Comparison of ENCODE assay signal across 8 cellular contexts in the genomic region with DNA sequence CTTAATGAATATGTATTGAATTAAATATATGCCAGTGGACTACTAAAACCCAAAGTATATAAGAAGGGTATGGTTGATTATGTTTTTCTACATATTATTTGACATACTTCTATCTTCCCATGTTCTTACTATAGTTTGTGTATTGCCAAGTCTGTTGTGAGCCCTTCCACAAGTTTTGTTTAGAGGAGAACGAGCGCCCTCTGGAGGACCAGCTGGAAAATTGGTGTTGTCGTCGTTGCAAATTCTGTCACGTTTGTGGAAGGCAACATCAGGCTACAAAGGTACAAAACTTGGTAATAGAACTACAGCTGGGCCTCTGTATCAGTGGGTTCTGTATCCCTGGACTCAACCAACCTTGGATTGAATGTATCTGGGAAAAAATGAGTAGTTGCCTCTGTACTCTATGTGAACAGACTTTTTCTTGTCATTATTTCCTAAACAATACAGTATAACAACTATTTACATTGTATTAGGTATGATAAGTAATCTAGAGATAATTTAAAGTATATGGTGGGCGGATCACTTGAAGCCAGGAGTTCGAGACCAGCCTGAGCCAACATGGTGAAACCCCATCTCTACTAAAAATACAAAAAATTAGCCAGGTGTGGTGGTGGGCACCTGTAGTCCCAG. TPM values are rescaled to one million over a fixed set of nuclear protein-coding genes. Genes with fewer than 3 reads are reported as not detected.
DNase-seq lines count a peak whose midpoint lies in the region; ATAC-seq and TF ChIP-seq lines count a peak whose summit lies in the region.

No MANE protein-coding gene starts in this region.

- peak; percentile 80 for TF ChIP-seq RAD21 in Ishikawa (IDR thresholded peaks at IDR 0.05; ENCODE audit: low read depth)

- no peak for ATAC-seq in natural killer cell treated with Interleukin-12 subunit alpha and Interleukin-12 subunit beta and Interleukin-15 and Interleukin-18, amount 100 ng/mL, for 72 hours
- ATAC-seq in GM18861 (IDR thresholded peaks at IDR 0.05; ENCODE audit: unreplicated experiment), result no peak

- H3K36me3 Mint-ChIP-seq in natural killer cell treated with Interleukin-12 subunit alpha and Interleukin-12 subunit beta and Interleukin-15 and Interleukin-18, amount 100 ng/mL, for 72 hours, result peaks cover 31% of the 10 kb centered on the region

- H3K27me3 ChIP-seq in OCI-LY3 (ENCODE audit: low read depth, low read length), result no peaks in the 10 kb centered on the region

- DNase-seq in COLO668 (lab: John Stamatoyannopoulos, UW; ENCODE audit: unreplicated experiment) (peak; percentile 60), activated T-cell treated with anti-CD3 and anti-CD28 coated beads for 24 hours (ENCODE audit: low read depth) (peak; percentile 69), epithelial cell of proximal tubule (ENCODE audit: low read depth) (peak; percentile 26)
- peak; percentile 81 for DNase-seq in natural killer cell treated with Interleukin-12 subunit alpha and Interleukin-12 subunit beta and Interleukin-15 and Interleukin-18, amount 100 ng/mL, for 72 hours (ENCODE audit: low spot score)
- DNase-seq in stimulated activated naive CD4-positive, alpha-beta T cell treated with Interleukin-2 at 50 U/mL for 16 hours (lab: John Stamatoyannopoulos, UW), result peak; percentile 62

- H4K20me1 ChIP-seq in OCI-LY3 (ENCODE audit: insufficient read depth, low read length), result no peaks in the 10 kb centered on the region

- peak overlapping the region in 1 of 2 donors; percentile 19 for H3K27ac Mint-ChIP-seq in natural killer cell treated with Interleukin-12 subunit alpha and Interleukin-12 subunit beta and Interleukin-15 and Interleukin-18, amount 100 ng/mL, for 72 hours

- H3K27ac ChIP-seq in OCI-LY3 (ENCODE audit: low read length), result no peak overlapping the region

- H3K36me3 ChIP-seq in OCI-LY3 (replicated peaks; ENCODE audit: low read depth, low read length), result peaks cover 50% of the 10 kb centered on the region

- H3K9me3 Mint-ChIP-seq in natural killer cell treated with Interleukin-12 subunit alpha and Interleukin-12 subunit beta and Interleukin-15 and Interleukin-18, amount 100 ng/mL, for 72 hours, result no peaks in the 10 kb centered on the region

- no peak overlapping the region for H3K4me3 ChIP-seq in OCI-LY3 (ENCODE audit: low read length)
- H3K4me3 ChIP-seq in epithelial cell of proximal tubule (ENCODE audit: low read depth, low read length), result no peak overlapping the region

- no peaks in the 10 kb centered on the region for H3K79me2 ChIP-seq in OCI-LY3 (ENCODE audit: low read length)

- H3K27me3 Mint-ChIP-seq in natural killer cell treated with Interleukin-12 subunit alpha and Interleukin-12 subunit beta and Interleukin-15 and Interleukin-18, amount 100 ng/mL, for 72 hours, result no peaks in the 10 kb centered on the region

- H3K4me3 Mint-ChIP-seq in natural killer cell treated with Interleukin-12 subunit alpha and Interleukin-12 subunit beta and Interleukin-15 and Interleukin-18, amount 100 ng/mL, for 72 hours, result no peak overlapping the region

- no peak overlapping the region for H3K9ac ChIP-seq in OCI-LY3 (ENCODE audit: low read length)

- no peaks in the 10 kb centered on the region for H3K9me3 ChIP-seq in OCI-LY3 (ENCODE audit: insufficient read depth, low read length)

- no peak for TF ChIP-seq EP300 in Ishikawa (IDR thresholded peaks at IDR 0.05; ENCODE audit: borderline replicate concordance)

- TF ChIP-seq CTCF in OCI-LY3 (IDR thresholded peaks at IDR 0.05; ENCODE audit: low read depth, low read length) (peak; percentile 91), epithelial cell of proximal tubule (conservative IDR thresholded peaks at IDR 0.05; ENCODE audit: low read depth, low read length) (peak; percentile 92)

- peaks cover 0 to 7% of the 10 kb centered on the region in 2 donors for H3K4me1 Mint-ChIP-seq in natural killer cell treated with Interleukin-12 subunit alpha and Interleukin-12 subunit beta and Interleukin-15 and Interleukin-18, amount 100 ng/mL, for 72 hours (ENCODE audit: low read depth in 2 of 2)

- no peaks in the 10 kb centered on the region for H3K4me1 ChIP-seq in OCI-LY3 (ENCODE audit: low read length)

- no peak overlapping the region for H2AFZ ChIP-seq in OCI-LY3 (ENCODE audit: low read depth, low read length)

- H3K4me2 ChIP-seq in OCI-LY3 (ENCODE audit: low read length), result no peak overlapping the region

TF ChIP-seq in Ishikawa, 13 proteins besides CTCF, POLR2A, EP300 and RAD21:
- TF ChIP-seq CREB1 (IDR thresholded peaks at IDR 0.05; ENCODE audit: low read depth) (no peak), YY1 (IDR thresholded peaks at IDR 0.05; ENCODE audit: low read depth) (no peak), TEAD4 (IDR thresholded peaks at IDR 0.05) (no peak), CEBPB (IDR thresholded peaks at IDR 0.05) (no peak), ZBTB7A (IDR thresholded peaks at IDR 0.05; ENCODE audit: low read depth) (no peak), TCF12 (IDR thresholded peaks at IDR 0.05; ENCODE audit: low read depth) (no peak), EGR1 (IDR thresholded peaks at IDR 0.05) (no peak), FOXM1 (IDR thresholded peaks at IDR 0.05; ENCODE audit: borderline replicate concordance, low read depth) (no peak)
- TF ChIP-seq, protein P1, sequence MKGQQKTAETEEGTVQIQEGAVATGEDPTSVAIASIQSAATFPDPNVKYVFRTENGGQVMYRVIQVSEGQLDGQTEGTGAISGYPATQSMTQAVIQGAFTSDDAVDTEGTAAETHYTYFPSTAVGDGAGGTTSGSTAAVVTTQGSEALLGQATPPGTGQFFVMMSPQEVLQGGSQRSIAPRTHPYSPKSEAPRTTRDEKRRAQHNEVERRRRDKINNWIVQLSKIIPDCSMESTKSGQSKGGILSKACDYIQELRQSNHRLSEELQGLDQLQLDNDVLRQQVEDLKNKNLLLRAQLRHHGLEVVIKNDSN (IDR thresholded peaks at IDR 0.05), result no peak
- TF ChIP-seq, protein P2, sequence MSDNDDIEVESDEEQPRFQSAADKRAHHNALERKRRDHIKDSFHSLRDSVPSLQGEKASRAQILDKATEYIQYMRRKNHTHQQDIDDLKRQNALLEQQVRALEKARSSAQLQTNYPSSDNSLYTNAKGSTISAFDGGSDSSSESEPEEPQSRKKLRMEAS (IDR thresholded peaks at IDR 0.05), result no peak
- TF ChIP-seq, protein P3, sequence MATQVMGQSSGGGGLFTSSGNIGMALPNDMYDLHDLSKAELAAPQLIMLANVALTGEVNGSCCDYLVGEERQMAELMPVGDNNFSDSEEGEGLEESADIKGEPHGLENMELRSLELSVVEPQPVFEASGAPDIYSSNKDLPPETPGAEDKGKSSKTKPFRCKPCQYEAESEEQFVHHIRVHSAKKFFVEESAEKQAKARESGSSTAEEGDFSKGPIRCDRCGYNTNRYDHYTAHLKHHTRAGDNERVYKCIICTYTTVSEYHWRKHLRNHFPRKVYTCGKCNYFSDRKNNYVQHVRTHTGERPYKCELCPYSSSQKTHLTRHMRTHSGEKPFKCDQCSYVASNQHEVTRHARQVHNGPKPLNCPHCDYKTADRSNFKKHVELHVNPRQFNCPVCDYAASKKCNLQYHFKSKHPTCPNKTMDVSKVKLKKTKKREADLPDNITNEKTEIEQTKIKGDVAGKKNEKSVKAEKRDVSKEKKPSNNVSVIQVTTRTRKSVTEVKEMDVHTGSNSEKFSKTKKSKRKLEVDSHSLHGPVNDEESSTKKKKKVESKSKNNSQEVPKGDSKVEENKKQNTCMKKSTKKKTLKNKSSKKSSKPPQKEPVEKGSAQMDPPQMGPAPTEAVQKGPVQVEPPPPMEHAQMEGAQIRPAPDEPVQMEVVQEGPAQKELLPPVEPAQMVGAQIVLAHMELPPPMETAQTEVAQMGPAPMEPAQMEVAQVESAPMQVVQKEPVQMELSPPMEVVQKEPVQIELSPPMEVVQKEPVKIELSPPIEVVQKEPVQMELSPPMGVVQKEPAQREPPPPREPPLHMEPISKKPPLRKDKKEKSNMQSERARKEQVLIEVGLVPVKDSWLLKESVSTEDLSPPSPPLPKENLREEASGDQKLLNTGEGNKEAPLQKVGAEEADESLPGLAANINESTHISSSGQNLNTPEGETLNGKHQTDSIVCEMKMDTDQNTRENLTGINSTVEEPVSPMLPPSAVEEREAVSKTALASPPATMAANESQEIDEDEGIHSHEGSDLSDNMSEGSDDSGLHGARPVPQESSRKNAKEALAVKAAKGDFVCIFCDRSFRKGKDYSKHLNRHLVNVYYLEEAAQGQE (IDR thresholded peaks at IDR 0.05; ENCODE audit: low read depth), result no peak

RNA-seq across cellular contexts. Expression of a gene that starts 38.7 kb away (rescaled TPM):
- total RNA-seq in epithelial cell of proximal tubule, result 1.6 TPM in 1 of 2 replicates, not detected in the other
- 1 to 10 TPM; 2.5 to 3.4 TPM for total RNA-seq in natural killer cell treated with Interleukin-12 subunit alpha and Interleukin-12 subunit beta and Interleukin-15 and Interleukin-18, amount 100 ng/mL, for 72 hours

RNA-seq across cellular contexts. Expression of a gene that starts 42.4 kb away (rescaled TPM):
- 25.4 and 40.5 TPM in 2 replicates for total RNA-seq in epithelial cell of proximal tubule
- 1 to 10 TPM; 6.9 to 9.8 TPM for total RNA-seq in natural killer cell treated with Interleukin-12 subunit alpha and Interleukin-12 subunit beta and Interleukin-15 and Interleukin-18, amount 100 ng/mL, for 72 hours

RNA-seq across cellular contexts. Expression of a gene that starts 52.3 kb away (rescaled TPM):
- total RNA-seq in epithelial cell of proximal tubule, result 27.2 and 42.1 TPM in 2 replicates
- 100 to 1,000 TPM; 145 to 202 TPM for total RNA-seq in natural killer cell treated with Interleukin-12 subunit alpha and Interleukin-12 subunit beta and Interleukin-15 and Interleukin-18, amount 100 ng/mL, for 72 hours

Comparison
In these comparisons a context has a peak if more than half of its experiments do, and no peak if none do; other contexts are left out.
1. DNase-seq: peak in every context shown above with its lines; median percentile 81 in natural killer cell treated with Interleukin-12 subunit alpha and Interleukin-12 subunit beta and Interleukin-15 and Interleukin-18, amount 100 ng/mL, for 72 hours; 69 in activated T-cell treated with anti-CD3 and anti-CD28 coated beads for 24 hours; 62 in stimulated activated naive CD4-positive, alpha-beta T cell treated with Interleukin-2 at 50 U/mL for 16 hours; 60 in COLO668; 26 in epithelial cell of proximal tubule.